ENCODE assay signal across 8 cellular contexts in genomic region chr14:106694638-106695393, GRCh38.
DNase-seq lines count a peak whose midpoint lies in the region; ATAC-seq and TF ChIP-seq lines count a peak whose summit lies in the region.

No MANE protein-coding gene starts in this region.

- H3K27me3 ChIP-seq in prostate gland (replicated peaks; ENCODE audit: insufficient read depth) = no peaks in the 10 kb centered on the region

- no peaks in the 10 kb centered on the region for H3K4me1 ChIP-seq in prostate gland (replicated peaks)

- no peaks in the 10 kb centered on the region for H3K36me3 ChIP-seq in prostate gland

- peak overlapping the region; percentile 48; the same call in 1 of the 2 replicates for H3K4me3 ChIP-seq in GM08714 (ENCODE audit: low read length)
- H3K4me3 ChIP-seq in epithelial cell of proximal tubule (ENCODE audit: low read depth, low read length) = no peak overlapping the region
- no peak overlapping the region for H3K4me3 ChIP-seq in prostate gland

- H3K4me3 Mint-ChIP-seq in IgD-negative memory B cell = peak overlapping the region; percentile 46 to 91 (median 63)
- peak overlapping the region; percentile 63 for H3K4me3 Mint-ChIP-seq in stimulated activated naive CD8-positive, alpha-beta T cell treated with anti-CD3 and anti-CD28 coated beads, Interleukin-15, Interleukin-2, amounts not matched to agents 100 ng/mL and 50 ng/mL, for 24 hours

- WGBS in prostate gland = 45% methylated on average over 8 of the region's 19 CpGs

- no peak overlapping the region for H3K27ac ChIP-seq in prostate gland

- DNase-seq in epithelial cell of proximal tubule (ENCODE audit: low read depth) (no peak), NCI-H1694 treated with DMSO at 0.1 percent for 48 hours (lab: John Stamatoyannopoulos, UW) (no peak), prostate gland (ENCODE audit: low spot score) (no peak), pons (ENCODE audit: low spot score) (no peak)

- peaks cover 12 to 34% (median 17%) of the 10 kb centered on the region in 3 donors for H3K4me1 Mint-ChIP-seq in IgD-negative memory B cell
- H3K4me1 Mint-ChIP-seq in stimulated activated naive CD8-positive, alpha-beta T cell treated with anti-CD3 and anti-CD28 coated beads, Interleukin-15, Interleukin-2, amounts not matched to agents 100 ng/mL and 50 ng/mL, for 24 hours (ENCODE audit: low read depth) = peaks cover 16% of the 10 kb centered on the region

- H3K27ac Mint-ChIP-seq in IgD-negative memory B cell = peak overlapping the region in 2 of 3 donors; percentile 19 to 45
- H3K27ac Mint-ChIP-seq in stimulated activated naive CD8-positive, alpha-beta T cell treated with anti-CD3 and anti-CD28 coated beads, Interleukin-15, Interleukin-2, amounts not matched to agents 100 ng/mL and 50 ng/mL, for 24 hours = no peak overlapping the region

- H3K36me3 Mint-ChIP-seq in IgD-negative memory B cell = no peaks in the 10 kb centered on the region
- no peaks in the 10 kb centered on the region for H3K36me3 Mint-ChIP-seq in stimulated activated naive CD8-positive, alpha-beta T cell treated with anti-CD3 and anti-CD28 coated beads, Interleukin-15, Interleukin-2, amounts not matched to agents 100 ng/mL and 50 ng/mL, for 24 hours (ENCODE audit: low read depth)

- intact Hi-C loops in prostate gland (cut with DNase I) = no loop called here

- ATAC-seq in activated CD4-positive, CD25-positive, alpha-beta regulatory T cell treated with anti-CD3 and anti-CD28 coated beads, Interleukin-2, amount 50 U/mL, for 24 hours = peak; percentile 66 to 70

- H3K27me3 Mint-ChIP-seq in IgD-negative memory B cell = no peaks in the 10 kb centered on the region
- no peaks in the 10 kb centered on the region for H3K27me3 Mint-ChIP-seq in stimulated activated naive CD8-positive, alpha-beta T cell treated with anti-CD3 and anti-CD28 coated beads, Interleukin-15, Interleukin-2, amounts not matched to agents 100 ng/mL and 50 ng/mL, for 24 hours

- peak; percentile 13 for TF ChIP-seq CTCF in epithelial cell of proximal tubule (conservative IDR thresholded peaks at IDR 0.05; ENCODE audit: low read depth, low read length)
- no peak for TF ChIP-seq CTCF in prostate gland (IDR thresholded peaks at IDR 0.05)

- H3K9me3 Mint-ChIP-seq in IgD-negative memory B cell = no peaks in the 10 kb centered on the region
- no peaks in the 10 kb centered on the region for H3K9me3 Mint-ChIP-seq in stimulated activated naive CD8-positive, alpha-beta T cell treated with anti-CD3 and anti-CD28 coated beads, Interleukin-15, Interleukin-2, amounts not matched to agents 100 ng/mL and 50 ng/mL, for 24 hours

- no peaks in the 10 kb centered on the region for H3K9me3 ChIP-seq in prostate gland

- no peak for TF ChIP-seq POLR2A in prostate gland (IDR thresholded peaks at IDR 0.05)
